ENCODE assay signal across 7 cellular contexts in genomic region chr1:211399851-211400388, GRCh38.
DNase-seq lines count a peak whose midpoint lies in the region; ATAC-seq, FAIRE-seq and TF ChIP-seq lines count a peak whose summit lies in the region.
"Not testable (repeated sequence)": the region's sequence is repeated elsewhere in the genome, so short reads cannot be mapped to it uniquely, and the experiment has no call there.

No MANE protein-coding gene starts in this region.

- peak overlapping the region; percentile 99 for H3K27ac Mint-ChIP-seq in WTC11
- peak overlapping the region; percentile 93 for H3K27ac Mint-ChIP-seq in endodermal cell
- H3K27ac Mint-ChIP-seq in naive B cell, result peak overlapping the region in 4 of 6 donors; percentile 18 to 83 (median 44)
- H3K27ac Mint-ChIP-seq in stimulated activated naive B cell treated with anti-CD40 and anti-IgM and Interleukin-4, amounts not matched to agents 10 μg/mL and 1 μg/mL and 100 μg/mL, for 72 hours, result peak overlapping the region; percentile 20

- POLR2A ChIA-PET in WTC11 (lab: Charles Lee), result not testable (repeated sequence)

- H3K27me3 ChIP-seq in HUES64 (ENCODE audit: insufficient read depth, low read length); endodermal cell (ENCODE audit: control insufficient read depth, insufficient read depth, low read length, poor library complexity, severe bottlenecking); iPS-18a (ENCODE audit: control insufficient read depth, insufficient read depth, low read length): not testable (repeated sequence)

- ATAC-seq in WTC11, result peak; percentile 56; the same call in 1 of the 2 replicates
- not testable (repeated sequence) for ATAC-seq in naive B cell (ENCODE audit: low read depth in 2 of 2); stimulated activated naive B cell treated with anti-CD40 and anti-IgM and Interleukin-4, amounts not matched to agents 10 μg/mL and 1 μg/mL and 100 μg/mL, for 72 hours (replicated peaks)

- H3K4me3 Mint-ChIP-seq in WTC11, result peak overlapping the region; percentile 73
- peak overlapping the region; percentile 68 for H3K4me3 Mint-ChIP-seq in endodermal cell
- H3K4me3 Mint-ChIP-seq in naive B cell, result peak overlapping the region in 6 of 8 donors; percentile 5 to 75 (median 41)
- not testable (repeated sequence) for H3K4me3 Mint-ChIP-seq in stimulated activated naive B cell treated with anti-CD40 and anti-IgM and Interleukin-4, amounts not matched to agents 10 μg/mL and 1 μg/mL and 100 μg/mL, for 72 hours

- H3K36me3 Mint-ChIP-seq in WTC11 (peaks cover 28% of the 10 kb centered on the region), endodermal cell (ENCODE audit: low read depth) (peaks cover 31% of the 10 kb centered on the region), naive B cell (peaks cover 3 to 21% of the 10 kb centered on the region in 2 donors)
- peaks cover 37 to 43% of the 10 kb centered on the region in 2 donors for H3K36me3 Mint-ChIP-seq in stimulated activated naive B cell treated with anti-CD40 and anti-IgM and Interleukin-4, amounts not matched to agents 10 μg/mL and 1 μg/mL and 100 μg/mL, for 72 hours

- TF ChIP-seq POLR2A in GM12891 (IDR thresholded peaks at IDR 0.05; ENCODE audit: low read depth, low read length), result not testable (repeated sequence)

- H3K4me1 ChIP-seq in HUES64 (ENCODE audit: insufficient read depth, low read length), result peaks cover 19% of the 10 kb centered on the region
- not testable (repeated sequence) for H3K4me1 ChIP-seq in endodermal cell (ENCODE audit: control insufficient read depth, insufficient read depth, low read length)
- peaks cover 24% of the 10 kb centered on the region for H3K4me1 ChIP-seq in iPS-18a (ENCODE audit: control insufficient read depth, low read depth, low read length)

- DNase-seq in GM12891 (ENCODE audit: insufficient read length, low spot score); stimulated activated naive B cell treated with anti-CD40 and anti-IgM and Interleukin-4, amounts not matched to agents 10 μg/mL and 1 μg/mL and 100 μg/mL, for 72 hours: not testable (repeated sequence)
- peak; percentile 34 for DNase-seq in WTC11 (ENCODE audit: low spot score)
- peak; percentile 74 for DNase-seq in endodermal cell
- DNase-seq in naive B cell, result peak; percentile 24

- H3K9me3 Mint-ChIP-seq in WTC11 (peaks cover 19% of the 10 kb centered on the region), endodermal cell (peaks cover 29% of the 10 kb centered on the region), naive B cell (peaks cover 0 to 10% (median 2%) of the 10 kb centered on the region in 7 donors)
- not testable (repeated sequence) for H3K9me3 Mint-ChIP-seq in stimulated activated naive B cell treated with anti-CD40 and anti-IgM and Interleukin-4, amounts not matched to agents 10 μg/mL and 1 μg/mL and 100 μg/mL, for 72 hours

- FAIRE-seq in GM12891 (lab: Jason Lieb, UNC), result not testable (repeated sequence)

- WGBS in HUES64, result under 1% methylated on average over 13 of the region's 13 CpGs
- WGBS in endodermal cell (ENCODE audit: insufficient coverage in 1 of 2, insufficient read length in 1 of 2), 2 experiments, result 2 to 7% methylated on average over 6 to 13 of the region's 13 CpGs

- H3K4me3 ChIP-seq in HUES64 (ENCODE audit: low read length) (peak overlapping the region; percentile 51), endodermal cell (ENCODE audit: low read length) (peak overlapping the region; percentile 78), iPS-18a (ENCODE audit: low read length) (peak overlapping the region; percentile 71)

- not testable (repeated sequence) for H3K36me3 ChIP-seq in HUES64 (ENCODE audit: insufficient read depth, low read length); endodermal cell (ENCODE audit: control insufficient read depth, insufficient read depth, low read length); iPS-18a (ENCODE audit: control insufficient read depth, low read depth, low read length)

- TF ChIP-seq CTCF in WTC11 (IDR thresholded peaks at IDR 0.05), result not testable (repeated sequence)
- peak; percentile 19 for TF ChIP-seq CTCF in endodermal cell (conservative IDR thresholded peaks at IDR 0.05)

- not testable (repeated sequence) for H3K9me3 ChIP-seq in HUES64 (ENCODE audit: insufficient read depth, low read depth, low read length); iPS-18a (ENCODE audit: control insufficient read depth, low read depth, low read length)
- peaks cover 21% of the 10 kb centered on the region for H3K9me3 ChIP-seq in endodermal cell (ENCODE audit: control insufficient read depth, low read length)

- H3K9ac ChIP-seq in HUES64 (ENCODE audit: low read depth, low read length) (peak overlapping the region; percentile 62), endodermal cell (ENCODE audit: extremely low read depth, low read length, poor library complexity, severe bottlenecking) (peak overlapping the region; percentile 52), iPS-18a (ENCODE audit: low read length) (peak overlapping the region; percentile 69)

- not testable (repeated sequence) for H3K27me3 Mint-ChIP-seq in WTC11 (ENCODE audit: low read depth); endodermal cell (ENCODE audit: insufficient read depth); naive B cell; stimulated activated naive B cell treated with anti-CD40 and anti-IgM and Interleukin-4, amounts not matched to agents 10 μg/mL and 1 μg/mL and 100 μg/mL, for 72 hours

- H3K4me1 Mint-ChIP-seq in WTC11 (peaks cover 34% of the 10 kb centered on the region), endodermal cell (peaks cover 25% of the 10 kb centered on the region), naive B cell (peaks cover 16 to 23% (median 19%) of the 10 kb centered on the region in 3 donors)
- H3K4me1 Mint-ChIP-seq in stimulated activated naive B cell treated with anti-CD40 and anti-IgM and Interleukin-4, amounts not matched to agents 10 μg/mL and 1 μg/mL and 100 μg/mL, for 72 hours, result peaks cover 15 to 17% of the 10 kb centered on the region in 2 donors

- CTCF ChIA-PET in WTC11 (lab: Charles Lee), result interaction anchor here (0.6 to 1.2 kb wide), 4 partner anchors 16 to 115 kb away, joined by 3 to 5 read pairs (median 4); no protein-coding TSS in a partner anchor

- H3K27ac ChIP-seq in HUES64 (ENCODE audit: low read depth, low read length) (peak overlapping the region; percentile 95), iPS-18a (ENCODE audit: low read length) (peak overlapping the region; percentile 87)
- not testable (repeated sequence) for H3K27ac ChIP-seq in endodermal cell (ENCODE audit: low read depth, low read length)

TF ChIP-seq in GM12891, 5 proteins besides CTCF, POLR2A, EP300 and RAD21:
- TF ChIP-seq SPI1 (IDR thresholded peaks at IDR 0.05; ENCODE audit: low read depth, low read length), result peak; percentile 78

TF ChIP-seq in WTC11, 78 proteins besides CTCF, POLR2A, EP300 and RAD21:
- peak; percentile 49; the same call in 1 of the 2 replicates for TF ChIP-seq ZNF281 (CRISPR knock-in tag; IDR thresholded peaks at IDR 0.05)

Comparison
In these comparisons a context has a peak if more than half of its experiments do, and no peak if none do; other contexts are left out.
1. H3K27ac Mint-ChIP-seq: peak in every context shown above with its lines; median percentile 99 in WTC11; 93 in endodermal cell; 44 in naive B cell; 20 in stimulated activated naive B cell treated with anti-CD40 and anti-IgM and Interleukin-4, amounts not matched to agents 10 μg/mL and 1 μg/mL and 100 μg/mL, for 72 hours.